ENCODE assay signal across 30 cellular contexts in genomic region chr6:31210119-31210518, GRCh38. TPM values are rescaled to one million over a fixed set of nuclear protein-coding genes. Genes with fewer than 3 reads are reported as not detected.
"Had no signal": no experiment of that assay in that cellular context is flagged by ENCODE, and none has a peak within 500 bp of the region (broad histone marks: within the 10 kb centered on the region; RNA-seq: fewer than 3 reads in every experiment).

No MANE protein-coding gene starts in this region.

- H3K9me3 Mint-ChIP-seq: activated CD4-positive, alpha-beta memory T cell treated with anti-CD3 and anti-CD28 coated beads for 36 hours; activated naive CD4-positive, alpha-beta T cell treated with anti-CD3 and anti-CD28 coated beads for 36 hours; activated naive CD8-positive, alpha-beta T cell treated with anti-CD3 and anti-CD28 coated beads, Interleukin-2, amount 10 ng/mL, durations not matched to agents 7 days and 5 days; immature natural killer cell; nephron; stimulated activated effector memory CD8-positive, alpha-beta T cell treated with anti-CD3 and anti-CD28 coated beads, Interleukin-12 subunit alpha, Interleukin-12 subunit beta, amount 100 ng/mL, for 72 hours; stimulated activated naive CD8-positive, alpha-beta T cell treated with anti-CD3 and anti-CD28 coated beads, Interleukin-15, amount 100 ng/mL, for 72 hours; type B pancreatic cell had no signal

- H3K4me1 Mint-ChIP-seq: nephron had no signal

- DNase-seq: activated CD4-positive, alpha-beta memory T cell treated with anti-CD3 and anti-CD28 coated beads for 36 hours; activated CD4-positive, alpha-beta T cell treated with anti-CD3 and anti-CD28 coated beads for 48 hours; activated CD4-positive, CD25-positive, alpha-beta regulatory T cell; activated effector memory CD4-positive, alpha-beta T cell treated with Interleukin-2 at 50 U/mL for 16 hours; activated naive CD4-positive, alpha-beta T cell treated with anti-CD3 and anti-CD28 coated beads for 36 hours; activated naive CD8-positive, alpha-beta T cell treated with anti-CD3 and anti-CD28 coated beads, Interleukin-2, amount 10 ng/mL, durations not matched to agents 7 days and 5 days; activated T-cell treated with anti-CD3 and anti-CD28 coated beads, Interleukin-2, amount 50 U/mL, for 72 hours; amniotic stem cell; cortex of kidney; foreskin fibroblast; immature natural killer cell; kidney glomerular epithelial cell; midbrain; pancreas; psoas muscle; right cardiac atrium; stimulated activated CD4-positive, alpha-beta T cell treated with anti-CD3 and anti-CD28 coated beads, Interleukin-2, amount 100 ng/mL, for 24 hours; stimulated activated naive CD8-positive, alpha-beta T cell treated with anti-CD3 and anti-CD28 coated beads, Interleukin-15, amount 100 ng/mL, for 72 hours; testis had no signal

- H3K4me3 ChIP-seq: hepatocyte, pancreas, psoas muscle, skin epidermis, testis, vagina had no signal

- H3K27me3 Mint-ChIP-seq: activated CD4-positive, alpha-beta memory T cell treated with anti-CD3 and anti-CD28 coated beads for 36 hours; activated naive CD8-positive, alpha-beta T cell treated with anti-CD3 and anti-CD28 coated beads, Interleukin-2, amount 10 ng/mL, durations not matched to agents 7 days and 5 days; stimulated activated naive CD8-positive, alpha-beta T cell treated with anti-CD3 and anti-CD28 coated beads, Interleukin-15, amount 100 ng/mL, for 72 hours had no signal

- H3K27ac Mint-ChIP-seq: activated CD4-positive, alpha-beta memory T cell treated with anti-CD3 and anti-CD28 coated beads for 36 hours; activated naive CD4-positive, alpha-beta T cell treated with anti-CD3 and anti-CD28 coated beads for 36 hours; activated naive CD8-positive, alpha-beta T cell treated with anti-CD3 and anti-CD28 coated beads, Interleukin-2, amount 10 ng/mL, durations not matched to agents 7 days and 5 days; activated T-cell treated with anti-CD3 and anti-CD28 coated beads, Interleukin-2, amount 50 U/mL, for 72 hours; immature natural killer cell; nephron; stimulated activated effector memory CD8-positive, alpha-beta T cell treated with anti-CD3 and anti-CD28 coated beads, Interleukin-12 subunit alpha, Interleukin-12 subunit beta, amount 100 ng/mL, for 72 hours; stimulated activated naive CD8-positive, alpha-beta T cell treated with anti-CD3 and anti-CD28 coated beads, Interleukin-15, amount 100 ng/mL, for 72 hours; type B pancreatic cell had no signal

- H3K9me3 ChIP-seq: pancreas, psoas muscle, testis, vagina had no signal

- H3K4me3 Mint-ChIP-seq: activated CD4-positive, alpha-beta memory T cell treated with anti-CD3 and anti-CD28 coated beads for 36 hours; activated naive CD4-positive, alpha-beta T cell treated with anti-CD3 and anti-CD28 coated beads for 36 hours; activated naive CD8-positive, alpha-beta T cell treated with anti-CD3 and anti-CD28 coated beads, Interleukin-2, amount 10 ng/mL, durations not matched to agents 7 days and 5 days; activated T-cell treated with anti-CD3 and anti-CD28 coated beads, Interleukin-2, amount 50 U/mL, for 72 hours; immature natural killer cell; nephron; stimulated activated effector memory CD8-positive, alpha-beta T cell treated with anti-CD3 and anti-CD28 coated beads, Interleukin-12 subunit alpha, Interleukin-12 subunit beta, amount 100 ng/mL, for 72 hours; stimulated activated naive CD8-positive, alpha-beta T cell treated with anti-CD3 and anti-CD28 coated beads, Interleukin-15, amount 100 ng/mL, for 72 hours; type B pancreatic cell had no signal

- H3K4me1 ChIP-seq: psoas muscle, testis had no signal

- H3K36me3 ChIP-seq: pancreas, vagina had no signal

- ATAC-seq: activated T-cell treated with anti-CD3 and anti-CD28 coated beads, Interleukin-2, amount 50 U/mL, for 72 hours; psoas muscle; stimulated activated effector memory CD8-positive, alpha-beta T cell treated with anti-CD3 and anti-CD28 coated beads, Interleukin-12 subunit alpha, Interleukin-12 subunit beta, amount 100 ng/mL, for 72 hours; stimulated activated naive CD8-positive, alpha-beta T cell treated with anti-CD3 and anti-CD28 coated beads, Interleukin-15, amount 100 ng/mL, for 72 hours had no signal

- H3K27me3 ChIP-seq: hepatocyte, pancreas, testis, vagina had no signal

- H3K27ac ChIP-seq: epithelial cell of prostate, psoas muscle, testis, vagina had no signal

- H3K36me3 Mint-ChIP-seq: activated CD4-positive, alpha-beta memory T cell treated with anti-CD3 and anti-CD28 coated beads for 36 hours; stimulated activated effector memory CD8-positive, alpha-beta T cell treated with anti-CD3 and anti-CD28 coated beads, Interleukin-12 subunit alpha, Interleukin-12 subunit beta, amount 100 ng/mL, for 72 hours; type B pancreatic cell had no signal

RNA-seq across cellular contexts. Expression of gene POU5F1, which starts 39.6 kb away (rescaled TPM):
- total RNA-seq: cerebellum; glomerular endothelial cell; T-helper 1 cell treated with Interleukin-12 subunit alpha and Interleukin-12 subunit beta and Interleukin-4 antibody, amounts not matched to agents 30 ng/mL and 1 ng/mL, for 36 hours had no signal
- polyA plus RNA-seq: fibroblast of lung had no signal
